Comparison of ENCODE assay signal across 11 cellular contexts in genomic region chr1:108878678-108879077, GRCh38. TPM values are rescaled to one million over a fixed set of nuclear protein-coding genes. Genes with fewer than 3 reads are reported as not detected.
DNase-seq lines count a peak whose midpoint lies in the region; ATAC-seq and TF ChIP-seq lines count a peak whose summit lies in the region.
"Had no signal": no experiment of that assay in that cellular context is flagged by ENCODE, and none has a peak within 500 bp of the region (broad histone marks: within the 10 kb centered on the region; RNA-seq: fewer than 3 reads in every experiment).

No MANE protein-coding gene starts in this region.

- peak overlapping the region; percentile 91 for H3K4me2 ChIP-seq in OCI-LY1 (ENCODE audit: low read length)

- 97% methylated on average over 3 of the region's 3 CpGs for WGBS in HUES64

- H3K4me1 ChIP-seq in HUES64 (ENCODE audit: insufficient read depth, low read length) = peaks cover 8% of the 10 kb centered on the region
- peaks cover 18% of the 10 kb centered on the region for H3K4me1 ChIP-seq in OCI-LY1 (ENCODE audit: insufficient read depth, low read length, severe bottlenecking)
- H3K4me1 ChIP-seq in skeletal muscle tissue (ENCODE audit: control insufficient read depth in 3 of 3, insufficient read depth in 3 of 3, low read length in 3 of 3) = peaks cover 5 to 8% (median 7%) of the 10 kb centered on the region in 3 donors

- H3K27ac ChIP-seq in HUES64 (ENCODE audit: low read depth, low read length) (no peak overlapping the region), OCI-LY1 (ENCODE audit: low read depth, low read length, poor library complexity, severe bottlenecking) (no peak overlapping the region), skeletal muscle tissue (ENCODE audit: low read depth, low read length) (peak overlapping the region; percentile 78)

- H3K9me2 ChIP-seq in OCI-LY1 (ENCODE audit: low read depth, low read length) = no peaks in the 10 kb centered on the region

- H2AFZ ChIP-seq in OCI-LY1 (ENCODE audit: low read length) = no peak overlapping the region

- H3K79me2 ChIP-seq in OCI-LY1 (ENCODE audit: insufficient read depth, low read length) = peaks cover 34% of the 10 kb centered on the region

- H3K9ac ChIP-seq in HUES64 (ENCODE audit: low read depth, low read length) (no peak overlapping the region), OCI-LY1 (ENCODE audit: low read length) (no peak overlapping the region; the same call in 1 of the 2 replicates), skeletal muscle tissue (ENCODE audit: low read depth in 1 of 3, low read length in 3 of 3) (peak overlapping the region in 1 of 3 donors; percentile 8)

- no peaks in the 10 kb centered on the region for H3K9me3 ChIP-seq in HUES64 (ENCODE audit: insufficient read depth, low read depth, low read length)
- no peaks in the 10 kb centered on the region for H3K9me3 ChIP-seq in OCI-LY1 (ENCODE audit: low read length)
- no peaks in the 10 kb centered on the region for H3K9me3 ChIP-seq in skeletal muscle tissue (ENCODE audit: control insufficient read depth in 3 of 3, low read length in 3 of 3)

- H3K27me3 ChIP-seq in HUES64 (ENCODE audit: insufficient read depth, low read length) = peaks cover 12% of the 10 kb centered on the region
- no peaks in the 10 kb centered on the region for H3K27me3 ChIP-seq in OCI-LY1 (ENCODE audit: insufficient read depth, low read length)
- H3K27me3 ChIP-seq in skeletal muscle tissue (ENCODE audit: control insufficient read depth in 3 of 3, insufficient read depth in 3 of 3, low read length in 3 of 3) = no peaks in the 10 kb centered on the region

- peak overlapping the region; percentile 78; the same call in 1 of the 2 replicates for H3K4me3 ChIP-seq in HUES64 (ENCODE audit: low read length)
- peak overlapping the region; percentile 82 for H3K4me3 ChIP-seq in OCI-LY1 (ENCODE audit: low read depth, low read length, poor library complexity, severe bottlenecking)
- peak overlapping the region; percentile 86 for H3K4me3 ChIP-seq in fibroblast of mammary gland (ENCODE audit: control insufficient read depth, low read depth, low read length)
- peak overlapping the region in 2 of 3 donors; percentile 22 to 82 for H3K4me3 ChIP-seq in skeletal muscle tissue (ENCODE audit: low read length in 3 of 3)

- H3F3A ChIP-seq in OCI-LY1 (ENCODE audit: insufficient read depth, low read length) = no peaks in the 10 kb centered on the region

- ATAC-seq in GM18873 (IDR thresholded peaks at IDR 0.05; ENCODE audit: low FRiP score, unreplicated experiment) (no peak), GM21381 (IDR thresholded peaks at IDR 0.05; ENCODE audit: unreplicated experiment) (no peak)

- no peak for TF ChIP-seq CTCF in OCI-LY1 (IDR thresholded peaks at IDR 0.05; ENCODE audit: low read length)
- TF ChIP-seq CTCF in fibroblast of mammary gland (conservative IDR thresholded peaks at IDR 0.05; ENCODE audit: control insufficient read depth, insufficient read depth, low read depth, low read length) = no peak

- H3K36me3 ChIP-seq in HUES64 (ENCODE audit: insufficient read depth, low read length) = no peaks in the 10 kb centered on the region
- H3K36me3 ChIP-seq in OCI-LY1 (ENCODE audit: insufficient read depth, low read length) = no peaks in the 10 kb centered on the region
- H3K36me3 ChIP-seq in skeletal muscle tissue (ENCODE audit: control insufficient read depth in 3 of 3, insufficient read depth in 3 of 3, low read length in 3 of 3) = no peaks in the 10 kb centered on the region

- no peaks in the 10 kb centered on the region for H4K20me1 ChIP-seq in OCI-LY1 (ENCODE audit: insufficient read depth, low read length)

- DNase-seq in fibroblast of mammary gland (ENCODE audit: low read depth) (peak; percentile 47), COLO829 (ENCODE audit: low spot score) (no peak)
- DNase-seq: activated CD4-positive, alpha-beta T cell treated with anti-CD3 and anti-CD28 coated beads for 48 hours; activated naive CD4-positive, alpha-beta T cell treated with anti-CD3 and anti-CD28 coated beads for 36 hours; H9; SHP77 had no signal

RNA-seq across cellular contexts. Expression of gene GPSM2, which starts 1.9 kb away (rescaled TPM):
- polyA plus RNA-seq in HUES64 (2013, experiment 1 of 2) = 9.0 TPM
- 15.9 TPM for polyA plus RNA-seq in HUES64 (2013, experiment 2 of 2)
- total RNA-seq in skeletal muscle tissue = 67.3 TPM

RNA-seq across cellular contexts. Expression of gene AKNAD1, which starts 21.8 kb away (rescaled TPM):
- not detected for polyA plus RNA-seq in HUES64 (2013, experiment 1 of 2)
- not detected for polyA plus RNA-seq in HUES64 (2013, experiment 2 of 2)
- under 0.01 TPM for total RNA-seq in skeletal muscle tissue
- total RNA-seq: activated naive CD4-positive, alpha-beta T cell treated with anti-CD3 and anti-CD28 coated beads for 36 hours; H9 had no signal
